Comparison of ENCODE assay signal across 1 cellular context in genomic region chr17:68246271-68247028, GRCh38.
TF ChIP-seq lines count a peak whose summit lies in the region.

No MANE protein-coding gene starts in this region.

TF ChIP-seq in K562, 482 proteins besides CTCF, POLR2A, EP300 and RAD21:
- TF ChIP-seq SRF (CRISPR knock-in tag; IDR thresholded peaks at IDR 0.05) = no peak
- TF ChIP-seq CSDE1 (IDR thresholded peaks at IDR 0.05) = no peak
- no peak for TF ChIP-seq L3MBTL2 (IDR thresholded peaks at IDR 0.05)
- peak; percentile 39 for TF ChIP-seq ZNF316 (IDR thresholded peaks at IDR 0.05)
- 0 out of 2 replicates have a peak, but pooled peaks have one; percentile 9 for TF ChIP-seq MAFK (IDR thresholded peaks at IDR 0.05; ENCODE audit: low read length)
- peak; percentile 37; the same call in 1 of the 2 replicates for TF ChIP-seq MAFF (IDR thresholded peaks at IDR 0.05; ENCODE audit: low read length)
- no peak for TF ChIP-seq ID3 (CRISPR knock-in tag; IDR thresholded peaks at IDR 0.05)
- no peak for TF ChIP-seq ID3 (tag; IDR thresholded peaks at IDR 0.05)
- peak; percentile 30; the same call in 1 of the 2 replicates for TF ChIP-seq C11orf30 (IDR thresholded peaks at IDR 0.05; ENCODE audit: low read depth)
